In genomic region chr11:8092587-8093424, GRCh38 we compare ENCODE assay signal across 8 cellular contexts. TPM values are rescaled to one million over a fixed set of nuclear protein-coding genes. Genes with fewer than 3 reads are reported as not detected.
A peak's percentile ranks its signal among the peaks of the same experiment; 100 is the strongest.
DNase-seq lines count a peak whose midpoint lies in the region; ATAC-seq and TF ChIP-seq lines count a peak whose summit lies in the region.

No MANE protein-coding gene starts in this region.

- H3K4me2 ChIP-seq in KMS-11 = no peak overlapping the region

- intact Hi-C loops in MCF 10A (cut with micrococcal nuclease) = loop anchor here (1.0 to 5.0 kb wide), 3 partner anchors 60 to 996 kb away; no protein-coding TSS in a partner anchor
- intact Hi-C loops in left colon (cut with DNase I, micrococcal nuclease) = loop anchor here in 1 of 2 donors (10.0 kb wide), 1 partner anchor 58 kb away; no protein-coding TSS in a partner anchor

- H3K9me3 ChIP-seq in RWPE2 (ENCODE audit: severe bottlenecking) = no peaks in the 10 kb centered on the region

- no peaks in the 10 kb centered on the region for H4K20me1 ChIP-seq in KMS-11 (ENCODE audit: insufficient read depth)

- POLR2A ChIA-PET in MCF 10A (lab: Yijun Ruan, JAX) = interaction anchor here (0.8 to 2.4 kb wide), 3 partner anchors 59 to 86 kb away, joined by 3 to 9 read pairs (median 4); no protein-coding TSS in a partner anchor

- H3K4me3 Mint-ChIP-seq in MCF 10A (ENCODE audit: unreplicated experiment) = no peak overlapping the region

- DNase-seq in EL (peak; percentile 74), RWPE2 (ENCODE audit: low spot score) (peak; percentile 63), MCF 10A (ENCODE audit: unreplicated experiment) (peak; percentile 76), left colon (peak; percentile 56 to 76)
- peak; percentile 20 for DNase-seq in stimulated activated CD8-positive, alpha-beta memory T cell treated with anti-CD3 and anti-CD28 coated beads, Interleukin-12 subunit alpha, Interleukin-12 subunit beta, amount 100 ng/mL, for 24 hours (ENCODE audit: extremely low read depth)

- peak; percentile 69 for TF ChIP-seq CTCF in KMS-11 (conservative IDR thresholded peaks at IDR 0.05; ENCODE audit: low read depth, low read length)
- TF ChIP-seq CTCF in RWPE2 (IDR thresholded peaks at IDR 0.05; ENCODE audit: poor library complexity, severe bottlenecking) = peak; percentile 73
- TF ChIP-seq CTCF in MCF 10A (IDR thresholded peaks at IDR 0.05; ENCODE audit: unreplicated experiment) = peak; percentile 50

- H2AFZ ChIP-seq in KMS-11 (ENCODE audit: low read depth) = peak overlapping the region; percentile 47; the same call in 1 of the 2 replicates

- no peaks in the 10 kb centered on the region for H3K27me3 ChIP-seq in KMS-11 (ENCODE audit: insufficient read depth, low read depth)
- H3K27me3 ChIP-seq in RWPE2 (ENCODE audit: insufficient read depth, poor library complexity, severe bottlenecking) = no peaks in the 10 kb centered on the region

- no peaks in the 10 kb centered on the region for H3K79me2 ChIP-seq in KMS-11 (ENCODE audit: insufficient read depth, low read depth)

- ATAC-seq in GM21529 (IDR thresholded peaks at IDR 0.05; ENCODE audit: unreplicated experiment) = peak; percentile 84
- ATAC-seq in RWPE2 (ENCODE audit: low read depth) = peak; percentile 83
- ATAC-seq in left colon = peak; percentile 82
- no peak for ATAC-seq in HG03469 (IDR thresholded peaks at IDR 0.05; ENCODE audit: unreplicated experiment)

- no peak overlapping the region for H3K4me3 ChIP-seq in KMS-11 (IDR thresholded peaks at IDR 0.05; ENCODE audit: insufficient read depth, low read depth, low read length)
- no peak overlapping the region for H3K4me3 ChIP-seq in RWPE2 (ENCODE audit: severe bottlenecking)

- H3K36me3 Mint-ChIP-seq in MCF 10A (ENCODE audit: insufficient read depth, unreplicated experiment) = peaks cover 5% of the 10 kb centered on the region

- H3K9me3 Mint-ChIP-seq in MCF 10A (ENCODE audit: unreplicated experiment) = no peaks in the 10 kb centered on the region

- H3K27ac Mint-ChIP-seq in MCF 10A (ENCODE audit: low read depth, unreplicated experiment) = no peak overlapping the region

- BruUV-seq in MCF 10A (replicated peaks; lab: Mats Ljungman, UMichigan) = no TSS peak

- H3K27ac ChIP-seq in KMS-11 (no peak overlapping the region), RWPE2 (ENCODE audit: poor library complexity, severe bottlenecking) (no peak overlapping the region)

- CTCF ChIA-PET in MCF 10A (lab: Yijun Ruan, JAX) = interaction anchor here (0.6 to 21.2 kb wide), 29 partner anchors 10 to 1846 kb away, joined by 3 to 786 read pairs (median 5); no protein-coding TSS in a partner anchor

- H3K36me3 ChIP-seq in KMS-11 (ENCODE audit: insufficient read depth) (no peaks in the 10 kb centered on the region), RWPE2 (ENCODE audit: low read depth) (no peaks in the 10 kb centered on the region)

- no peaks in the 10 kb centered on the region for H3K27me3 Mint-ChIP-seq in MCF 10A (ENCODE audit: insufficient read depth, unreplicated experiment)

- H3K4me1 Mint-ChIP-seq in MCF 10A (ENCODE audit: insufficient read depth, unreplicated experiment) = no peaks in the 10 kb centered on the region

- H3K4me1 ChIP-seq in KMS-11 (ENCODE audit: low read depth, poor library complexity, severe bottlenecking) = peaks cover 6% of the 10 kb centered on the region
- H3K4me1 ChIP-seq in RWPE2 (ENCODE audit: insufficient read depth, poor library complexity, severe bottlenecking) = no peaks in the 10 kb centered on the region

- H3K9ac ChIP-seq in KMS-11 = no peak overlapping the region

RNA-seq across cellular contexts. Expression of gene TUB, which starts 11.8 kb away (rescaled TPM):
- total RNA-seq in MCF 10A (2022) (1.4 and 1.8 TPM in 2 replicates), left colon (1 to 10 TPM in 1 of 2 donors, under 1 TPM in 1; 0.89 to 2.2 TPM)

Comparison
In these comparisons a context has a peak if more than half of its experiments do, and no peak if none do; other contexts are left out.
1. DNase-seq: peak in every context shown above with its lines; median percentile 76 in MCF 10A; 74 in EL; 66 in left colon; 63 in RWPE2; 20 in stimulated activated CD8-positive, alpha-beta memory T cell treated with anti-CD3 and anti-CD28 coated beads, Interleukin-12 subunit alpha, Interleukin-12 subunit beta, amount 100 ng/mL, for 24 hours.